ENCODE assay signal across 1 cellular context in genomic region chr17:29219378-29220047, GRCh38.
TF ChIP-seq lines count a peak whose summit lies in the region.

No MANE protein-coding gene starts in this region.

TF ChIP-seq in K562, 482 proteins besides CTCF, POLR2A, EP300 and RAD21 (continued from another document):
- TF ChIP-seq STAT6 (CRISPR knock-in tag; IDR thresholded peaks at IDR 0.05) (0 out of 2 replicates have a peak, but pooled peaks have one; percentile 36), PHTF2 (CRISPR knock-in tag; IDR thresholded peaks at IDR 0.05) (no peak), HDAC6 (IDR thresholded peaks at IDR 0.05; ENCODE audit: low read depth, low read length) (no peak), RB1 (IDR thresholded peaks at IDR 0.05; ENCODE audit: low read depth) (peak; percentile 69; the same call in 1 of the 2 replicates), ZBTB7A (IDR thresholded peaks at IDR 0.05; ENCODE audit: borderline replicate concordance, control insufficient read depth, low read depth, low read length) (peak; percentile 60; the same call in 1 of the 2 replicates), ETV6 (IDR thresholded peaks at IDR 0.05; ENCODE audit: borderline replicate concordance in 1 of 2, low read depth in 2 of 2, low read length in 1 of 2) (no peak), ETV6 (CRISPR knock-in tag; IDR thresholded peaks at IDR 0.05; ENCODE audit: borderline replicate concordance) (no peak), NRF1 (conservative IDR thresholded peaks at IDR 0.05 in 1 of 2, IDR thresholded peaks at IDR 0.05 in 1 of 2) (peak in 1 of 2 experiments; percentile 5; a peak in 1 of 4 replicates), ATF7 (IDR thresholded peaks at IDR 0.05) (peak; percentile 60), KLF16 (IDR thresholded peaks at IDR 0.05) (peak; percentile 7; the same call in 1 of the 2 replicates), MEF2D (tag; conservative IDR thresholded peaks at IDR 0.05; ENCODE audit: low read depth) (no peak), ZMIZ1 (IDR thresholded peaks at IDR 0.05; ENCODE audit: low read depth in 2 of 2, low read length in 2 of 2) (no peak), ILF3 (IDR thresholded peaks at IDR 0.05; ENCODE audit: borderline replicate concordance) (no peak), TEAD4 (IDR thresholded peaks at IDR 0.05; ENCODE audit: low read length) (0 out of 2 replicates have a peak, but pooled peaks have one; percentile 26), TEAD4 (CRISPR knock-in tag; IDR thresholded peaks at IDR 0.05; ENCODE audit: borderline replicate concordance) (no peak), RCOR1 (IDR thresholded peaks at IDR 0.05; ENCODE audit: borderline replicate concordance in 1 of 2, low read depth in 2 of 2, low read length in 2 of 2) (0 out of 4 replicates have a peak, but pooled peaks of 1 of the 2 experiments have one; percentile 48)
TF ChIP-seq in K562: peak in this region for 33.
